1 cellular context compared by ENCODE assay signal in the genomic region with DNA sequence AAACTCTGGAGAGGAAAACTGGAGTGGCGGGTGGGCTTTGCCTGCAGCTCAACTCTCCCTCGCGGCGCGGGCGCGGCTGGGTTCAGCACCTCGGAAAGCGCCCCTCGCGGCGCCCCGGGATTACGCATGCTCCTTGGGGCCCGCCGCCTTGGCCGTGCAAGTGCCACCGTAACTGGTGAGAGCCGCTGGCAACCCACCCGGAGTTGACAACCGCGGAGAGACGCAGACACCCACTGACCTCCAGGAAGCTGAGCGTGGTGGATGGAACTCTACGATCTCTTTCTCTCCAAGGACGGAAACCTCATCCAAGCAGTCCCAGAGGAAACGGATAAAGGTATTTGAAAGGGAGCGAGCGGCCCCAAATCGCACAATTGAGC.
TF ChIP-seq lines count a peak whose summit lies in the region.

No MANE protein-coding gene starts in this region.

TF ChIP-seq in SK-N-SH, 30 proteins besides CTCF, POLR2A, EP300 and RAD21 (continued from another document):
- TF ChIP-seq MAX (IDR thresholded peaks at IDR 0.05; ENCODE audit: low read depth) = 0 out of 2 replicates have a peak, but pooled peaks have one; percentile 1
- no peak for TF ChIP-seq RCOR1 (IDR thresholded peaks at IDR 0.05; ENCODE audit: low read length)
- no peak for TF ChIP-seq FOSL2 (IDR thresholded peaks at IDR 0.05; ENCODE audit: borderline replicate concordance, low read depth)
- no peak for TF ChIP-seq GABPA (IDR thresholded peaks at IDR 0.05; ENCODE audit: low read depth)
- no peak for TF ChIP-seq EZH2phosphoT487 (IDR thresholded peaks at IDR 0.05; ENCODE audit: borderline replicate concordance, low read depth)
